ENCODE assay signal across 8 cellular contexts in the genomic region with DNA sequence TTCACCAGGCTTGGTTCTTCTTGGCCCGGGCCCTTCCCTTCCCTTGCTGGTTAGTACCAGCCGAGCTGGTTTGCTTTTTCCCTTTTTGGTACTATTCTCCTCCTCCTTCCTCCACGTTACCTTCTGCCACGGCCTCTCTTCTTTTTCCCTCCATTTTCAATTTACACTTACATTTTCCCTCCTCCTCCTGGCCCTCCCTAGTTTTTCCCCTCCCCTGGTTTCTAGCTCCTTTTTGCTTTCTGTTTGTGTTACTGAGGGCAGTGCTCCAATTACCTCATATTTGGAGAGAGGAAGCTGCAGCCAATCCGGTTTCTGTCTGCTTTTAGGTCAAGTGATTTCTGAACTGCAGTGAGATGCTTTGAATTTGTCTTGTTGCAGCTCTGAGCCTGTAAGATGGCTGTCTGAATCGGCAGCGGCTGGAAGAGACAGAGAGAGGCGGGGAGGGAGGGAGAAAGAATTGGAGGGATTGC.
DNase-seq lines count a peak whose midpoint lies in the region; ATAC-seq and TF ChIP-seq lines count a peak whose summit lies in the region.

No MANE protein-coding gene starts in this region.

- peak overlapping the region; percentile 7 for H3K9ac ChIP-seq in endodermal cell (ENCODE audit: extremely low read depth, low read length, poor library complexity, severe bottlenecking)

- intact Hi-C loops in transverse colon (cut with DNase I; ENCODE audit: low total_unique reads) = loop anchor here (5.0 kb wide), 1 partner anchor 161 kb away; no protein-coding TSS in a partner anchor

- H3K27me3 ChIP-seq in endodermal cell (ENCODE audit: control insufficient read depth, insufficient read depth, low read length, poor library complexity, severe bottlenecking) (peaks cover 57% of the 10 kb centered on the region), transverse colon (no peaks in the 10 kb centered on the region)

- in situ Hi-C loops in transverse colon (cut with MboI; ENCODE audit: low pct_ligation_motif_present in 1 of 4, low pct_unique_long_range_greater_than_20kb in 1 of 4, low sequenced_read_pairs in 3 of 4) = loop anchor here in 3 of 4 donors (10.0 kb wide), 2 partner anchors 73 to 163 kb away; no protein-coding TSS in a partner anchor

- no peak for TF ChIP-seq EP300 in transverse colon (IDR thresholded peaks at IDR 0.05; ENCODE audit: low read depth)

- H3K4me1 Mint-ChIP-seq in endodermal cell = peaks cover 58% of the 10 kb centered on the region

- H3K27me3 Mint-ChIP-seq in endodermal cell (ENCODE audit: insufficient read depth) = peaks cover 40% of the 10 kb centered on the region

- no peaks in the 10 kb centered on the region for H3K9me3 Mint-ChIP-seq in endodermal cell

- WGBS in endodermal cell (ENCODE audit: insufficient coverage in 1 of 2, insufficient read length in 1 of 2), 2 experiments = 26 to 27% methylated on average over 7 to 8 of the region's 8 CpGs
- WGBS in mesodermal cell (ENCODE audit: insufficient coverage in 2 of 2), 2 experiments = 15 to 17% methylated on average over 4 to 8 of the region's 8 CpGs
- 26 to 39% methylated on average over 5 to 8 of the region's 8 CpGs for WGBS in transverse colon (ENCODE audit: low coverage in 1 of 2), 2 donors

- DNase-seq in COR-L47 (lab: John Stamatoyannopoulos, UW) (peak; percentile 59), HT1080 (ENCODE audit: low read depth) (peak; percentile 78), SK-N-DZ (ENCODE audit: low spot score) (peak; percentile 22), endodermal cell (peak; percentile 71), transverse colon (peak; percentile 20)
- no peak for DNase-seq in stimulated activated CD4-positive, alpha-beta T cell treated with anti-CD3 and anti-CD28 coated beads, Interleukin-1b, Interleukin-23, amount 100 ng/mL, for 48 hours

- peak overlapping the region; percentile 43 for H3K4me3 Mint-ChIP-seq in endodermal cell

- peak; percentile 39 for TF ChIP-seq POLR2A in transverse colon (IDR thresholded peaks at IDR 0.05)

- H3K4me1 ChIP-seq in endodermal cell (ENCODE audit: control insufficient read depth, insufficient read depth, low read length) (peaks cover 23% of the 10 kb centered on the region), mesodermal cell (ENCODE audit: control insufficient read depth, insufficient read depth, low read length, poor library complexity, severe bottlenecking) (peaks cover 53% of the 10 kb centered on the region), transverse colon (peaks cover 7 to 54% (median 27%) of the 10 kb centered on the region in 4 donors)

- peaks cover under 1% of the 10 kb centered on the region for H3K36me3 Mint-ChIP-seq in endodermal cell (ENCODE audit: low read depth)

- H3K27ac Mint-ChIP-seq in endodermal cell = peak overlapping the region; percentile 85

- H3K4me3 ChIP-seq in endodermal cell (ENCODE audit: low read length) (peak overlapping the region; percentile 42), mesodermal cell (ENCODE audit: extremely low read depth, insufficient read depth, low read length, poor library complexity, severe bottlenecking) (peak overlapping the region; percentile 9), transverse colon (peak overlapping the region; percentile 3 to 30 (median 9))

- H3K9me3 ChIP-seq in endodermal cell (ENCODE audit: control insufficient read depth, low read length) = no peaks in the 10 kb centered on the region
- no peaks in the 10 kb centered on the region for H3K9me3 ChIP-seq in mesodermal cell (ENCODE audit: control insufficient read depth, low read length)
- H3K9me3 ChIP-seq in transverse colon = no peaks in the 10 kb centered on the region

- no peak for TF ChIP-seq CTCF in endodermal cell (conservative IDR thresholded peaks at IDR 0.05)
- no peak for TF ChIP-seq CTCF in transverse colon (IDR thresholded peaks at IDR 0.05)

- no peak for ATAC-seq in HG02763 (IDR thresholded peaks at IDR 0.05; ENCODE audit: unreplicated experiment)

- no peaks in the 10 kb centered on the region for H3K36me3 ChIP-seq in endodermal cell (ENCODE audit: control insufficient read depth, insufficient read depth, low read length)
- H3K36me3 ChIP-seq in mesodermal cell (ENCODE audit: control insufficient read depth, insufficient read depth, low read length) = peaks cover 42% of the 10 kb centered on the region
- H3K36me3 ChIP-seq in transverse colon = no peaks in the 10 kb centered on the region

- H3K27ac ChIP-seq in endodermal cell (ENCODE audit: low read depth, low read length) (peak overlapping the region; percentile 61), mesodermal cell (ENCODE audit: low read depth, low read length, severe bottlenecking) (peak overlapping the region; percentile 71), transverse colon (peak overlapping the region; percentile 78 to 88 (median 84))
